Comparison of ENCODE assay signal across 15 cellular contexts in genomic region chr17:48160177-48160967, GRCh38. TPM values are rescaled to one million over a fixed set of nuclear protein-coding genes. Genes with fewer than 3 reads are reported as not detected.
DNase-seq lines count a peak whose midpoint lies in the region; ATAC-seq, FAIRE-seq and TF ChIP-seq lines count a peak whose summit lies in the region.
"Had no signal": no experiment of that assay in that cellular context is flagged by ENCODE, and none has a peak within 500 bp of the region (broad histone marks: within the 10 kb centered on the region; RNA-seq: fewer than 3 reads in every experiment).

No MANE protein-coding gene starts in this region.

- peaks cover 40% of the 10 kb centered on the region for H3K4me1 ChIP-seq in HepG2 (ENCODE audit: insufficient read depth, low read length)
- no peaks in the 10 kb centered on the region for H3K4me1 ChIP-seq in lower lobe of right lung

- no peak overlapping the region for H3K9ac ChIP-seq in HepG2 (ENCODE audit: insufficient read depth, low read depth, low read length)

- H3K27me3 ChIP-seq in HepG2 (ENCODE audit: control insufficient read depth in 1 of 2, insufficient read depth in 2 of 2, low read length in 2 of 2) (peaks cover 0 to 9% of the 10 kb centered on the region in 2 experiments; a peak in 2 of 5 replicates), lower lobe of right lung (ENCODE audit: low read depth) (no peaks in the 10 kb centered on the region)
- H3K27me3 ChIP-seq: brain microvascular endothelial cell had no signal

- H4K20me1 ChIP-seq in HepG2 (ENCODE audit: insufficient read depth, low read length), result no peaks in the 10 kb centered on the region

- H3K4me2 ChIP-seq in HepG2 (ENCODE audit: low read depth, low read length), result no peak overlapping the region

- TF ChIP-seq CTCF in HepG2 (CRISPR knock-in tag; IDR thresholded peaks at IDR 0.05) (no peak), lower lobe of right lung (IDR thresholded peaks at IDR 0.05) (no peak), RWPE1 (conservative IDR thresholded peaks at IDR 0.05; ENCODE audit: low read depth) (no peak)

- no peak overlapping the region for H3K4me3 ChIP-seq in HepG2 (replicated peaks in 1 of 3; ENCODE audit: insufficient read depth in 1 of 3, low read depth in 2 of 3, low read length in 3 of 3)
- H3K4me3 ChIP-seq in lower lobe of right lung, result no peak overlapping the region

- TF ChIP-seq RAD21 in HepG2 (CRISPR knock-in tag; IDR thresholded peaks at IDR 0.05), result no peak

- H3K9me3 ChIP-seq in HepG2 (ENCODE audit: low read length) (no peaks in the 10 kb centered on the region), lower lobe of right lung (no peaks in the 10 kb centered on the region)

- POLR2A ChIA-PET in HepG2 (lab: Yijun Ruan, JAX) (no interaction called here), RWPE1 (lab: Yijun Ruan, JAX; ENCODE audit: low non-redundant PET) (no interaction called here)

- H3K79me2 ChIP-seq in HepG2 (ENCODE audit: insufficient read depth, low read length), result no peaks in the 10 kb centered on the region

- H3K36me3 ChIP-seq in HepG2 (replicated peaks in 1 of 2; ENCODE audit: control insufficient read depth in 1 of 2, insufficient read depth in 2 of 2, low read length in 2 of 2) (no peaks in the 10 kb centered on the region), lower lobe of right lung (no peaks in the 10 kb centered on the region)
- H3K36me3 ChIP-seq: brain microvascular endothelial cell had no signal

- H3K27ac ChIP-seq in HepG2 (ENCODE audit: extremely low read length, insufficient read depth, low read length), result no peak overlapping the region
- H3K27ac ChIP-seq in lower lobe of right lung, result no peak overlapping the region
- no peak overlapping the region for H3K27ac ChIP-seq in RWPE1
- H3K27ac ChIP-seq: brain microvascular endothelial cell had no signal

- no peak overlapping the region for H2AFZ ChIP-seq in HepG2 (ENCODE audit: low read length)

- BruUV-seq in HepG2 (replicated peaks; lab: Mats Ljungman, UMichigan), result no TSS peak

- in situ Hi-C loops in HepG2 (cut with HindIII; ENCODE audit: extremely low pct_ligation_motif_present, low pct_unique_long_range_greater_than_20kb), result no loop called here

- no peak for TF ChIP-seq EP300 in HepG2 (IDR thresholded peaks at IDR 0.05; ENCODE audit: low read depth in 2 of 2, low read length in 2 of 2)
- no peak for TF ChIP-seq EP300 in HepG2 (CRISPR knock-in tag; IDR thresholded peaks at IDR 0.05; ENCODE audit: borderline replicate concordance)

- no peak for TF ChIP-seq POLR2A in HepG2 (IDR thresholded peaks at IDR 0.05; ENCODE audit: insufficient read depth in 1 of 2, low read depth in 2 of 2, low read length in 2 of 2)

- ATAC-seq in HepG2 (no peak), lower lobe of right lung (no peak), HG02973 (IDR thresholded peaks at IDR 0.05; ENCODE audit: unreplicated experiment) (no peak)
- ATAC-seq: stimulated activated naive B cell treated with anti-CD40 and anti-IgM and Interleukin-4, amounts not matched to agents 10 μg/mL and 1 μg/mL and 100 μg/mL, for 72 hours had no signal

- WGBS in HepG2 (ENCODE audit: low lambda C conversion rate), result 21% methylated on average over 5 of the region's 5 CpGs

- intact Hi-C loops in HepG2 (cut with micrococcal nuclease; ENCODE audit: unreplicated experiment), result no loop called here
- intact Hi-C loops in lower lobe of right lung (cut with DNase I), result no loop called here

- DNase-seq in DMS53 (lab: John Stamatoyannopoulos, UW), result peak; percentile 99
- peak; percentile 85 to 99 (median 90) for DNase-seq in NCI-H1417 (lab: John Stamatoyannopoulos, UW)
- peak; percentile 99 for DNase-seq in NCI-H774 (lab: John Stamatoyannopoulos, UW)
- DNase-seq in HepG2 (ENCODE audit: low spot score), result no peak
- no peak for DNase-seq in AG20443 (ENCODE audit: low spot score)
- no peak for DNase-seq in lower lobe of right lung
- DNase-seq in RWPE1 (ENCODE audit: low spot score), result no peak
- DNase-seq: activated CD4-positive, alpha-beta T cell treated with anti-CD3 and anti-CD28 coated beads, Interleukin-2, amount 50 U/mL, for 1 hour; brain microvascular endothelial cell; GDM1; head of caudate nucleus; posterior cingulate gyrus; stimulated activated CD4-positive, alpha-beta T cell treated with anti-CD3 and anti-CD28 coated beads, Interleukin-2, amount 100 ng/mL, for 48 hours; stimulated activated naive B cell treated with anti-CD40 and anti-IgM and Interleukin-4, amounts not matched to agents 10 μg/mL and 1 μg/mL and 100 μg/mL, for 72 hours had no signal

- FAIRE-seq in HepG2 (lab: Jason Lieb, UNC), result no peak

- CTCF ChIA-PET in HepG2 (lab: Yijun Ruan, JAX; ENCODE audit: low intra/inter-chr PET ratio, low total read pairs), result no interaction called here
- CTCF ChIA-PET in RWPE1 (lab: Yijun Ruan, JAX), result no interaction called here

TF ChIP-seq in HepG2, 621 proteins besides CTCF, POLR2A, EP300 and RAD21 (continues in another document):
- TF ChIP-seq FOXC1 (CRISPR knock-in tag; IDR thresholded peaks at IDR 0.05; ENCODE audit: borderline replicate concordance) (no peak), KAT7 (CRISPR knock-in tag; IDR thresholded peaks at IDR 0.05; ENCODE audit: borderline replicate concordance) (no peak)
- TF ChIP-seq, protein P1, sequence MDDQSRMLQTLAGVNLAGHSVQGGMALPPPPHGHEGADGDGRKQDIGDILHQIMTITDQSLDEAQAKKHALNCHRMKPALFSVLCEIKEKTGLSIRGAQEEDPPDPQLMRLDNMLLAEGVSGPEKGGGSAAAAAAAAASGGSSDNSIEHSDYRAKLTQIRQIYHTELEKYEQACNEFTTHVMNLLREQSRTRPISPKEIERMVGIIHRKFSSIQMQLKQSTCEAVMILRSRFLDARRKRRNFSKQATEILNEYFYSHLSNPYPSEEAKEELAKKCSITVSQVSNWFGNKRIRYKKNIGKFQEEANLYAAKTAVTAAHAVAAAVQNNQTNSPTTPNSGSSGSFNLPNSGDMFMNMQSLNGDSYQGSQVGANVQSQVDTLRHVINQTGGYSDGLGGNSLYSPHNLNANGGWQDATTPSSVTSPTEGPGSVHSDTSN (CRISPR knock-in tag; IDR thresholded peaks at IDR 0.05; ENCODE audit: borderline replicate concordance), result no peak
- TF ChIP-seq, protein P2, sequence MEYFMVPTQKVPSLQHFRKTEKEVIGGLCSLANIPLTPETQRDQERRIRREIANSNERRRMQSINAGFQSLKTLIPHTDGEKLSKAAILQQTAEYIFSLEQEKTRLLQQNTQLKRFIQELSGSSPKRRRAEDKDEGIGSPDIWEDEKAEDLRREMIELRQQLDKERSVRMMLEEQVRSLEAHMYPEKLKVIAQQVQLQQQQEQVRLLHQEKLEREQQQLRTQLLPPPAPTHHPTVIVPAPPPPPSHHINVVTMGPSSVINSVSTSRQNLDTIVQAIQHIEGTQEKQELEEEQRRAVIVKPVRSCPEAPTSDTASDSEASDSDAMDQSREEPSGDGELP (IDR thresholded peaks at IDR 0.05; ENCODE audit: borderline replicate concordance, low read depth), result no peak

RNA-seq across cellular contexts. Expression of gene SNX11, which starts 52.8 kb away (rescaled TPM):
- total RNA-seq in HepG2 (2016; rRNA removed; fragmentation: Illumina TruSeq; extraction: Trizol) (14.0 and 15.9 TPM in 2 replicates), lower lobe of right lung (19.7 TPM)
- total RNA-seq in HepG2 (2016; cell fraction: cytosol; rRNA removed; fragmentation: Illumina TruSeq; extraction: Trizol; ENCODE audit: low read depth), result 6.2 and 6.3 TPM in 2 replicates
- 13.8 and 15.9 TPM in 2 replicates for total RNA-seq in HepG2 (2016; cell fraction: insoluble cytoplasmic fraction; rRNA removed; fragmentation: Illumina TruSeq; extraction: Trizol)
- total RNA-seq in HepG2 (2016; cell fraction: membrane; rRNA removed; fragmentation: Illumina TruSeq; extraction: Trizol), result 14.3 and 16.5 TPM in 2 replicates
- total RNA-seq in HepG2 (2016; cell fraction: nucleus; rRNA removed; fragmentation: Illumina TruSeq; extraction: Trizol), result 11.5 and 12.4 TPM in 2 replicates
- polyA plus RNA-seq in HepG2 (2011; rRNA removed), result 12.9 and 14.0 TPM in 2 replicates
- 11.7 and 14.4 TPM in 2 replicates for polyA plus RNA-seq in HepG2 (2011; cell fraction: cytosol; rRNA removed)
- polyA plus RNA-seq in HepG2 (2011; cell fraction: nucleus; rRNA removed), result 10.4 and 12.3 TPM in 2 replicates
- 9.6 and 9.7 TPM in 2 replicates for polyA plus RNA-seq in HepG2 (2012)
- polyA plus RNA-seq in HepG2 (2016; cell fraction: cytosol; fragmentation: Illumina TruSeq; extraction: Trizol; ENCODE audit: low read depth), result 4.2 TPM in 2 replicates
- polyA plus RNA-seq in HepG2 (2016; cell fraction: insoluble cytoplasmic fraction; fragmentation: Illumina TruSeq; extraction: Trizol; ENCODE audit: low read depth), result 17.1 and 18.0 TPM in 2 replicates
- 11.9 and 13.2 TPM in 2 replicates for polyA plus RNA-seq in HepG2 (2016; cell fraction: membrane; fragmentation: Illumina TruSeq; extraction: Trizol; ENCODE audit: low read depth)
- 19.4 and 22.2 TPM in 2 replicates for polyA plus RNA-seq in HepG2 (2016; cell fraction: nucleus; fragmentation: Illumina TruSeq; extraction: Trizol; ENCODE audit: insufficient read depth, low read depth)
- polyA minus RNA-seq in HepG2 (2011; rRNA and poly(A)+ RNA removed; ENCODE audit: low replicate concordance), result 14.4 and 17.8 TPM in 2 replicates
- polyA minus RNA-seq in HepG2 (2011; cell fraction: cytosol; rRNA and poly(A)+ RNA removed), result 6.2 and 7.3 TPM in 2 replicates
- 11.1 and 12.1 TPM in 2 replicates for polyA minus RNA-seq in HepG2 (2011; cell fraction: nucleus; rRNA and poly(A)+ RNA removed)

RNA-seq across cellular contexts. Expression of gene CBX1, which starts 59.1 kb away (rescaled TPM):
- total RNA-seq in HepG2 (2016; rRNA removed; fragmentation: Illumina TruSeq; extraction: Trizol), result 108 and 143 TPM in 2 replicates
- 16.2 and 17.8 TPM in 2 replicates for total RNA-seq in HepG2 (2016; cell fraction: cytosol; rRNA removed; fragmentation: Illumina TruSeq; extraction: Trizol; ENCODE audit: low read depth)
- 108 and 140 TPM in 2 replicates for total RNA-seq in HepG2 (2016; cell fraction: insoluble cytoplasmic fraction; rRNA removed; fragmentation: Illumina TruSeq; extraction: Trizol)
- total RNA-seq in HepG2 (2016; cell fraction: membrane; rRNA removed; fragmentation: Illumina TruSeq; extraction: Trizol), result 67.2 and 72.5 TPM in 2 replicates
- total RNA-seq in HepG2 (2016; cell fraction: nucleus; rRNA removed; fragmentation: Illumina TruSeq; extraction: Trizol), result 42.1 and 47.3 TPM in 2 replicates
- polyA plus RNA-seq in HepG2 (2011; rRNA removed), result 14.1 and 17.8 TPM in 2 replicates
- 10.3 and 14.7 TPM in 2 replicates for polyA plus RNA-seq in HepG2 (2011; cell fraction: cytosol; rRNA removed)
- 6.8 and 9.2 TPM in 2 replicates for polyA plus RNA-seq in HepG2 (2011; cell fraction: nucleus; rRNA removed)
- polyA plus RNA-seq in HepG2 (2012), result 50.0 and 59.7 TPM in 2 replicates
- polyA plus RNA-seq in HepG2 (2016; cell fraction: cytosol; fragmentation: Illumina TruSeq; extraction: Trizol; ENCODE audit: low read depth), result 17.9 and 19.4 TPM in 2 replicates
- 155 TPM in 2 replicates for polyA plus RNA-seq in HepG2 (2016; cell fraction: insoluble cytoplasmic fraction; fragmentation: Illumina TruSeq; extraction: Trizol; ENCODE audit: low read depth)
- polyA plus RNA-seq in HepG2 (2016; cell fraction: membrane; fragmentation: Illumina TruSeq; extraction: Trizol; ENCODE audit: low read depth), result 52.8 TPM in 2 replicates
- polyA plus RNA-seq in HepG2 (2016; cell fraction: nucleus; fragmentation: Illumina TruSeq; extraction: Trizol; ENCODE audit: insufficient read depth, low read depth), result 70.7 and 71.8 TPM in 2 replicates
- 6.5 and 6.7 TPM in 2 replicates for polyA minus RNA-seq in HepG2 (2011; rRNA and poly(A)+ RNA removed; ENCODE audit: low replicate concordance)
- 12.5 and 14.1 TPM in 2 replicates for polyA minus RNA-seq in HepG2 (2011; cell fraction: cytosol; rRNA and poly(A)+ RNA removed)
- polyA minus RNA-seq in HepG2 (2011; cell fraction: nucleus; rRNA and poly(A)+ RNA removed), result 9.0 and 9.3 TPM in 2 replicates
- 30.7 TPM for total RNA-seq in lower lobe of right lung

Comparison
In these comparisons a context has a peak if more than half of its experiments do, and no peak if none do; other contexts are left out.
1. DNase-seq: peak in DMS53 (single experiment), NCI-H1417 (3 of 3) and NCI-H774 (single experiment); none in HepG2 (single experiment), AG20443 (single experiment), lower lobe of right lung (single experiment) and RWPE1 (single experiment).